In the genomic region with DNA sequence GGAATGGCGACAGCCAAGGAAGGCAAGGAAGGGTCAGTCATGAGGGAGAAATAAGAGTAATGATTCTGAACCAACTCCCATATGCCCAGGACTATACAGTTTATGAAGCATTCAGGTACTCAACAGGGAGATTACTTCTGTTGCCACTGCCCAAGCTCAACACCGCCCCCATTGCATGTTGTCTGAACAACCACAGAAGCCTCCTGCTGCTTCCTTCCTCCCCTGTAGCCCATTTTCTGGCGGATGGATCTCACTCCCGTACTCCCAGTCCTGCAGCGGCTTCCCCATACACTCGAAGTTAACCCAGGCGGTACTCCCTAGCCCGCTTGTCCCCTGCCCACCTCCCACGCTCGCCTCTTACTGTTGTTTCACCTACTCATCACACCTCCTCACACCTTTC, we compare ENCODE assay signal across 13 cellular contexts.
DNase-seq lines count a peak whose midpoint lies in the region; ATAC-seq, FAIRE-seq and TF ChIP-seq lines count a peak whose summit lies in the region.
"Had no signal": no experiment of that assay in that cellular context is flagged by ENCODE, and none has a peak within 500 bp of the region (broad histone marks: within the 10 kb centered on the region; RNA-seq: fewer than 3 reads in every experiment).

No MANE protein-coding gene starts in this region.

- no peak for TF ChIP-seq POLR2A in K562 (conservative IDR thresholded peaks at IDR 0.05)

- TF ChIP-seq CTCF in SK-N-SH (IDR thresholded peaks at IDR 0.05) (no peak), K562 (IDR thresholded peaks at IDR 0.05 in 2 of 3, conservative IDR thresholded peaks at IDR 0.05 in 1 of 3; ENCODE audit: insufficient read depth in 2 of 3, low read depth in 1 of 3, low read length in 3 of 3) (peak; percentile 24 to 50 (median 31); a peak in 3 of 6 replicates), retinal pigment epithelial cell (conservative IDR thresholded peaks at IDR 0.05; ENCODE audit: low read depth, low read length) (peak; percentile 26)

- DNase-seq in SK-N-SH (no peak), NAMALWA (ENCODE audit: low spot score) (peak; percentile 5), K562 (ENCODE audit: extremely low read depth in 1 of 4, low spot score in 3 of 4) (peak; percentile 16 to 21 (median 20)), retinal pigment epithelial cell (ENCODE audit: low read depth) (no peak), GOT3 (lab: John Stamatoyannopoulos, UW) (no peak)
- DNase-seq in central memory CD4-positive, alpha-beta T cell, result no peak
- DNase-seq in naive thymus-derived CD8-positive, alpha-beta T cell, result no peak
- DNase-seq: activated CD4-positive, alpha-beta T cell treated with anti-CD3 and anti-CD28 coated beads, Interleukin-2, amount 10 ng/mL, durations not matched to agents 24 days and 14 days; cerebellar nuclear complex; foreskin fibroblast; NCI-H226 had no signal

- H3K9me3 Mint-ChIP-seq in naive thymus-derived CD8-positive, alpha-beta T cell, result no peaks in the 10 kb centered on the region
- H3K9me3 Mint-ChIP-seq: activated CD4-positive, alpha-beta T cell treated with anti-CD3 and anti-CD28 coated beads, Interleukin-2, amount 10 ng/mL, durations not matched to agents 24 days and 14 days had no signal

- CTCF ChIA-PET in SK-N-SH (lab: Yijun Ruan, JAX), result interaction anchor here (0.6 to 13.2 kb wide), 9 partner anchors 15 to 910 kb away, joined by 3 to 162 read pairs (median 5); no protein-coding TSS in a partner anchor
- CTCF ChIA-PET in K562 (lab: Yijun Ruan, JAX; ENCODE audit: low intra/inter-chr PET ratio), result no interaction called here

- in situ Hi-C loops in K562 (cut with MboI), result loop anchor here (10.0 kb wide), 1 partner anchor 1671 kb away; no protein-coding TSS in a partner anchor

- H3K36me3 ChIP-seq in SK-N-SH (replicated peaks in 1 of 2; ENCODE audit: control insufficient read depth in 1 of 2, insufficient read depth in 2 of 2, low read length in 1 of 2), result no peaks in the 10 kb centered on the region
- H3K36me3 ChIP-seq in K562 (ENCODE audit: control insufficient read depth, insufficient read depth, low read length), result no peaks in the 10 kb centered on the region

- H3K79me2 ChIP-seq in SK-N-SH (ENCODE audit: insufficient read depth), result no peaks in the 10 kb centered on the region
- H3K79me2 ChIP-seq in K562 (ENCODE audit: control insufficient read depth, insufficient read depth, low read length), result no peaks in the 10 kb centered on the region

- FAIRE-seq in K562 (lab: Jason Lieb, UNC), result no peak

- no peak overlapping the region for H2AFZ ChIP-seq in SK-N-SH (ENCODE audit: low read depth)
- no peak overlapping the region for H2AFZ ChIP-seq in K562 (ENCODE audit: low read depth, low read length)

- TF ChIP-seq EP300 in SK-N-SH (IDR thresholded peaks at IDR 0.05; ENCODE audit: borderline replicate concordance in 1 of 2, low read depth in 1 of 2, low read length in 1 of 2) (no peak), K562 (IDR thresholded peaks at IDR 0.05; ENCODE audit: low read length) (no peak)

- H3K4me3 Mint-ChIP-seq in naive thymus-derived CD8-positive, alpha-beta T cell, result no peak overlapping the region
- H3K4me3 Mint-ChIP-seq: activated CD4-positive, alpha-beta T cell treated with anti-CD3 and anti-CD28 coated beads, Interleukin-2, amount 10 ng/mL, durations not matched to agents 24 days and 14 days; B cell had no signal

- H3K4me1 Mint-ChIP-seq in naive thymus-derived CD8-positive, alpha-beta T cell, result peaks cover 0 to 2% (median 2%) of the 10 kb centered on the region in 4 donors

- H3K27ac ChIP-seq in SK-N-SH (ENCODE audit: low read depth in 2 of 2, low read length in 1 of 2) (no peak overlapping the region), K562 (ENCODE audit: extremely low read depth, low read depth, low read length) (no peak overlapping the region)

- no peak for ATAC-seq in SK-N-SH treated with all-trans-retinoic acid at 6 μM for 48 hours
- peak; percentile 70 for ATAC-seq in K562
- no peak for ATAC-seq in naive thymus-derived CD8-positive, alpha-beta T cell

- no peak overlapping the region for H3K27ac Mint-ChIP-seq in naive thymus-derived CD8-positive, alpha-beta T cell
- H3K27ac Mint-ChIP-seq: activated CD4-positive, alpha-beta T cell treated with anti-CD3 and anti-CD28 coated beads, Interleukin-2, amount 10 ng/mL, durations not matched to agents 24 days and 14 days; B cell had no signal

- no peaks in the 10 kb centered on the region for H3K9me1 ChIP-seq in K562 (ENCODE audit: control insufficient read depth, insufficient read depth, low read length)

- no TSS peak for BruUV-seq in K562 (replicated peaks; lab: Mats Ljungman, UMichigan)

- no peaks in the 10 kb centered on the region for H4K20me1 ChIP-seq in SK-N-SH (ENCODE audit: insufficient read depth)
- no peaks in the 10 kb centered on the region for H4K20me1 ChIP-seq in K562 (replicated peaks; ENCODE audit: control insufficient read depth, insufficient read depth, low read length)

- intact Hi-C loops in K562 (cut with micrococcal nuclease), result no loop called here

- no peaks in the 10 kb centered on the region for H3K36me3 Mint-ChIP-seq in naive thymus-derived CD8-positive, alpha-beta T cell

- H3K9me3 ChIP-seq in SK-N-SH (no peaks in the 10 kb centered on the region), K562 (replicated peaks; ENCODE audit: control insufficient read depth, insufficient read depth, low read depth, low read length) (no peaks in the 10 kb centered on the region)

- POLR2A ChIA-PET in SK-N-SH (lab: Yijun Ruan, JAX) (no interaction called here), K562 (lab: Yijun Ruan, JAX) (no interaction called here)
- POLR2A ChIA-PET in naive thymus-derived CD8-positive, alpha-beta T cell (lab: Charles Lee), result no interaction called here

- H3F3A ChIP-seq in SK-N-SH (replicated peaks; ENCODE audit: insufficient read depth), result no peaks in the 10 kb centered on the region

- 89% methylated on average over 10 of the region's 10 CpGs for WGBS in SK-N-SH (ENCODE audit: low lambda C conversion rate)
- WGBS in K562 (ENCODE audit: insufficient coverage, low coverage, missing lambda C conversion rate), result 2% methylated on average over 10 of the region's 10 CpGs

- H3K9me2 ChIP-seq in SK-N-SH, result no peaks in the 10 kb centered on the region

- H3K9ac ChIP-seq in SK-N-SH, result no peak overlapping the region
- no peak overlapping the region for H3K9ac ChIP-seq in K562 (ENCODE audit: insufficient read depth in 1 of 2, low read depth in 2 of 2, low read length in 2 of 2)

- H3K4me3 ChIP-seq in SK-N-SH (ENCODE audit: low read depth in 2 of 2, low read length in 1 of 2) (no peak overlapping the region), K562 (no peak overlapping the region), retinal pigment epithelial cell (ENCODE audit: low read length) (no peak overlapping the region)

- H3K4me2 ChIP-seq in SK-N-SH, result no peak overlapping the region
- no peak overlapping the region for H3K4me2 ChIP-seq in K562 (ENCODE audit: insufficient read depth, low read length)

- 0 out of 2 replicates have a peak, but pooled peaks have one; percentile 4 for TF ChIP-seq RAD21 in SK-N-SH (IDR thresholded peaks at IDR 0.05; ENCODE audit: low read length)
- TF ChIP-seq RAD21 in K562 (CRISPR knock-in tag; conservative IDR thresholded peaks at IDR 0.05 in 1 of 2, IDR thresholded peaks at IDR 0.05 in 1 of 2), result no peak

- peaks cover 5 to 51% (median 29%) of the 10 kb centered on the region in 5 donors for H3K27me3 Mint-ChIP-seq in naive thymus-derived CD8-positive, alpha-beta T cell

- peaks cover 0 to 17% of the 10 kb centered on the region in 2 experiments; a peak in 1 of 4 replicates for H3K4me1 ChIP-seq in SK-N-SH (ENCODE audit: control insufficient read depth in 1 of 2, insufficient read depth in 2 of 2, low read depth in 1 of 2, low read length in 1 of 2)
- H3K4me1 ChIP-seq in K562 (replicated peaks in 1 of 2; ENCODE audit: control insufficient read depth in 2 of 2, insufficient read depth in 2 of 2, low read length in 2 of 2), result no peaks in the 10 kb centered on the region

- H3K27me3 ChIP-seq in SK-N-SH (ENCODE audit: insufficient read depth) (no peaks in the 10 kb centered on the region), K562 (ENCODE audit: control insufficient read depth in 2 of 2, insufficient read depth in 2 of 2, low read length in 2 of 2) (no peaks in the 10 kb centered on the region)

TF ChIP-seq in SK-N-SH, 30 proteins besides CTCF, POLR2A, EP300 and RAD21:
- no peak for TF ChIP-seq FOXM1 (IDR thresholded peaks at IDR 0.05; ENCODE audit: low read depth)

TF ChIP-seq in SK-N-SH treated with all-trans-retinoic acid at 6 μM for 48 hours, 23 proteins besides CTCF, POLR2A, EP300 and RAD21:
- TF ChIP-seq ISL1 (CRISPR knock-in tag; IDR thresholded peaks at IDR 0.05), result no peak

TF ChIP-seq in K562, 482 proteins besides CTCF, POLR2A, EP300 and RAD21 (continues in another document):
- TF ChIP-seq SMAD3 (CRISPR knock-in tag; conservative IDR thresholded peaks at IDR 0.05), result no peak

Comparison
In these comparisons a context has a peak if more than half of its experiments do, and no peak if none do; other contexts are left out.
1. DNase-seq: peak in NAMALWA (single experiment) and K562 (4 of 4); none in SK-N-SH (single experiment), retinal pigment epithelial cell (single experiment), central memory CD4-positive, alpha-beta T cell (single experiment), GOT3 (single experiment) and naive thymus-derived CD8-positive, alpha-beta T cell (0 of 10).